Comparison of ENCODE assay signal across 9 cellular contexts in genomic region chr7:115851291-115851690, GRCh38.
DNase-seq lines count a peak whose midpoint lies in the region; ATAC-seq, FAIRE-seq and TF ChIP-seq lines count a peak whose summit lies in the region.
"Had no signal": no experiment of that assay in that cellular context is flagged by ENCODE, and none has a peak within 500 bp of the region (broad histone marks: within the 10 kb centered on the region; RNA-seq: fewer than 3 reads in every experiment).

No MANE protein-coding gene starts in this region.

- H3K27ac ChIP-seq in brain microvascular endothelial cell: no peak overlapping the region

- no peaks in the 10 kb centered on the region for H3K36me3 Mint-ChIP-seq in natural killer cell treated with Interleukin-12 subunit alpha and Interleukin-12 subunit beta and Interleukin-15 and Interleukin-18, amount 100 ng/mL, for 72 hours
- H3K36me3 Mint-ChIP-seq in stimulated activated memory B cell treated with anti-CD40 and anti-IgM and Interleukin-4, amounts not matched to agents 10 μg/mL and 1 μg/mL and 100 μg/mL, for 72 hours: no peaks in the 10 kb centered on the region
- H3K36me3 Mint-ChIP-seq: activated naive CD8-positive, alpha-beta T cell had no signal

- peak; percentile 7 for DNase-seq in GM20000 (ENCODE audit: low spot score)
- peak; percentile 34 for DNase-seq in NCI-H2171 (lab: John Stamatoyannopoulos, UW)
- DNase-seq in brain microvascular endothelial cell: peak; percentile 28
- peak; percentile 24 for DNase-seq in non-pigmented ciliary epithelial cell (ENCODE audit: low read depth)
- no peak for DNase-seq in natural killer cell treated with Interleukin-12 subunit alpha and Interleukin-12 subunit beta and Interleukin-15 and Interleukin-18, amount 100 ng/mL, for 72 hours (ENCODE audit: low spot score)
- DNase-seq in cerebellar nuclear complex (lab: John Stamatoyannopoulos, UW): no peak

- no peak for ATAC-seq in natural killer cell treated with Interleukin-12 subunit alpha and Interleukin-12 subunit beta and Interleukin-15 and Interleukin-18, amount 100 ng/mL, for 72 hours
- no peak for ATAC-seq in stimulated activated memory B cell treated with anti-CD40 and anti-IgM and Interleukin-4, amounts not matched to agents 10 μg/mL and 1 μg/mL and 100 μg/mL, for 72 hours

- TF ChIP-seq CTCF in GM20000 (IDR thresholded peaks at IDR 0.05; ENCODE audit: extremely low read depth, missing control alignments): peak; percentile 5
- TF ChIP-seq CTCF in brain microvascular endothelial cell (IDR thresholded peaks at IDR 0.05; ENCODE audit: low read depth, low read length, missing control alignments): peak; percentile 41

- in situ Hi-C loops in brain microvascular endothelial cell (cut with HindIII; ENCODE audit: low pct_ligation_motif_present, low sequenced_read_pairs): no loop called here

- no peaks in the 10 kb centered on the region for H3K4me1 Mint-ChIP-seq in natural killer cell treated with Interleukin-12 subunit alpha and Interleukin-12 subunit beta and Interleukin-15 and Interleukin-18, amount 100 ng/mL, for 72 hours (ENCODE audit: low read depth in 2 of 2)
- no peaks in the 10 kb centered on the region for H3K4me1 Mint-ChIP-seq in stimulated activated memory B cell treated with anti-CD40 and anti-IgM and Interleukin-4, amounts not matched to agents 10 μg/mL and 1 μg/mL and 100 μg/mL, for 72 hours

- H3K27ac Mint-ChIP-seq in natural killer cell treated with Interleukin-12 subunit alpha and Interleukin-12 subunit beta and Interleukin-15 and Interleukin-18, amount 100 ng/mL, for 72 hours: no peak overlapping the region
- H3K27ac Mint-ChIP-seq in stimulated activated memory B cell treated with anti-CD40 and anti-IgM and Interleukin-4, amounts not matched to agents 10 μg/mL and 1 μg/mL and 100 μg/mL, for 72 hours: no peak overlapping the region
- H3K27ac Mint-ChIP-seq: activated naive CD8-positive, alpha-beta T cell had no signal

- peak; percentile 99 for FAIRE-seq in A204.1 (lab: Jason Lieb, UNC)

- no peaks in the 10 kb centered on the region for H3K36me3 ChIP-seq in brain microvascular endothelial cell (replicated peaks)

- no peak overlapping the region for H3K4me3 ChIP-seq in brain microvascular endothelial cell (ENCODE audit: low read depth, low read length)

- H3K9me3 Mint-ChIP-seq in natural killer cell treated with Interleukin-12 subunit alpha and Interleukin-12 subunit beta and Interleukin-15 and Interleukin-18, amount 100 ng/mL, for 72 hours: no peaks in the 10 kb centered on the region
- no peaks in the 10 kb centered on the region for H3K9me3 Mint-ChIP-seq in stimulated activated memory B cell treated with anti-CD40 and anti-IgM and Interleukin-4, amounts not matched to agents 10 μg/mL and 1 μg/mL and 100 μg/mL, for 72 hours

- peaks cover 0 to 6% of the 10 kb centered on the region in 2 donors for H3K27me3 Mint-ChIP-seq in natural killer cell treated with Interleukin-12 subunit alpha and Interleukin-12 subunit beta and Interleukin-15 and Interleukin-18, amount 100 ng/mL, for 72 hours
- H3K27me3 Mint-ChIP-seq in stimulated activated memory B cell treated with anti-CD40 and anti-IgM and Interleukin-4, amounts not matched to agents 10 μg/mL and 1 μg/mL and 100 μg/mL, for 72 hours: no peaks in the 10 kb centered on the region
- H3K27me3 Mint-ChIP-seq: activated naive CD8-positive, alpha-beta T cell had no signal

- H3K27me3 ChIP-seq in brain microvascular endothelial cell (replicated peaks): no peaks in the 10 kb centered on the region

- no peak overlapping the region for H3K4me3 Mint-ChIP-seq in natural killer cell treated with Interleukin-12 subunit alpha and Interleukin-12 subunit beta and Interleukin-15 and Interleukin-18, amount 100 ng/mL, for 72 hours
- H3K4me3 Mint-ChIP-seq in stimulated activated memory B cell treated with anti-CD40 and anti-IgM and Interleukin-4, amounts not matched to agents 10 μg/mL and 1 μg/mL and 100 μg/mL, for 72 hours: no peak overlapping the region
- H3K4me3 Mint-ChIP-seq: activated naive CD8-positive, alpha-beta T cell had no signal

Comparison
In these comparisons a context has a peak if more than half of its experiments do, and no peak if none do; other contexts are left out.
1. DNase-seq: peak in GM20000 (single experiment), NCI-H2171 (single experiment), brain microvascular endothelial cell (single experiment) and non-pigmented ciliary epithelial cell (single experiment); none in natural killer cell treated with Interleukin-12 subunit alpha and Interleukin-12 subunit beta and Interleukin-15 and Interleukin-18, amount 100 ng/mL, for 72 hours (single experiment) and cerebellar nuclear complex (0 of 2).